Comparison of ENCODE assay signal across 15 cellular contexts in the genomic region with DNA sequence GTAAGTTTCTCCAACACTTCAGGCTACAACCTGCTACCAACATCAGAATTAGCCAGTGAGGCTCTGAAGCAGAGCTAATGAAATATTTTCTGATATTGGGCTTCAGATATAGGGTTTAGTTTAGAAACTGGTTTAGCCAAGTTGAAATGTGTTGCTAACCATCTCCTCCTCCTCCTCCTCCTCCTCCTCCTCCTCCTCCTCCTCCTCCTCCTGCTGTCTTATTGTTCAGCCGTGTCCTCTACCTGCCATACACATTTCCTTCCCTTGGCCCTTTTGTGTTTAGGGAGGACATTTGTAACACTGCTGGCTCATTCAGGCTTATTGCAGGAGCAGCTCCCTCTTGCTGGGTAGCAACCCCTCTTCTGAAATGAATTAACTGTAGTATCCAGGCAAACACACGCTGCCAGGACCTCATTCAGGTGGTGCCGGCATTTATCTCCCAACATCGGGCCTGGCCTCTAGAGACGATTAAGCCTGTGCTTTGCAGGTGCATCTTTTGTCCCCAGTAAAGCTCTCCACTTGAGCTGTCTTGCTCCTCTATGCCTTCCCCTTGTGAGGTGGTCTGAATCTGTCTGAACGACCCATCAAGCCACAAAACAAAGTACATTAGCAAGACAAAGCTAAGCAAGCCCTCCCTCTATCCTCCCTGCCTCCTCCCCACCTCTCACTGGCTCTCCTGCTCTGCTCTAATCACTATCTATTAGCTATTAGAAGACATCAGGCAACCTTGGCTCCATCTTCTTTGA.
DNase-seq lines count a peak whose midpoint lies in the region; ATAC-seq and TF ChIP-seq lines count a peak whose summit lies in the region.
"Had no signal": no experiment of that assay in that cellular context is flagged by ENCODE, and none has a peak within 500 bp of the region (broad histone marks: within the 10 kb centered on the region; RNA-seq: fewer than 3 reads in every experiment).

No MANE protein-coding gene starts in this region.

- H3K4me1 ChIP-seq in CD4-positive, alpha-beta memory T cell (ENCODE audit: insufficient read depth, low read length), result peaks cover 35% of the 10 kb centered on the region
- H3K4me1 ChIP-seq in Loucy (ENCODE audit: insufficient read depth, low read length, poor library complexity, severe bottlenecking), result peaks cover 17% of the 10 kb centered on the region
- H3K4me1 ChIP-seq: transverse colon had no signal

- intact Hi-C loops in CD4-positive, alpha-beta memory T cell (cut with micrococcal nuclease), result no loop called here

- no peaks in the 10 kb centered on the region for H3K9me3 ChIP-seq in CD4-positive, alpha-beta memory T cell (ENCODE audit: control insufficient read depth in 1 of 2, low read length in 2 of 2)
- H3K9me3 ChIP-seq in Loucy (ENCODE audit: insufficient read depth, low read depth, low read length) (no peaks in the 10 kb centered on the region), T-helper 17 cell (ENCODE audit: control insufficient read depth, low read length, poor library complexity, severe bottlenecking) (no peaks in the 10 kb centered on the region)
- H3K9me3 ChIP-seq: mucosa of descending colon, transverse colon had no signal

- peak overlapping the region; percentile 61 for H3K4me2 ChIP-seq in Loucy (ENCODE audit: low read depth, low read length, poor library complexity, severe bottlenecking)

- H3K9ac ChIP-seq in Loucy (ENCODE audit: low read depth, low read length, poor library complexity, severe bottlenecking), result no peak overlapping the region

- H3K9me2 ChIP-seq in Loucy (replicated peaks; ENCODE audit: low read depth, low read length), result no peaks in the 10 kb centered on the region

- CTCF ChIA-PET in CD4-positive, alpha-beta memory T cell (lab: Charles Lee; ENCODE audit: partially characterized antibody), result interaction anchor here (1.0 to 3.5 kb wide), 7 partner anchors 8 to 627 kb away, joined by 3 to 17 read pairs (median 4); no protein-coding TSS in a partner anchor

- no peak overlapping the region for H3K4me3 ChIP-seq in CD4-positive, alpha-beta memory T cell (ENCODE audit: low read length in 2 of 2)
- H3K4me3 ChIP-seq in Loucy (ENCODE audit: low read length, poor library complexity, severe bottlenecking), result peak overlapping the region; percentile 17
- H3K4me3 ChIP-seq: mucosa of descending colon, transverse colon had no signal

- POLR2A ChIA-PET in CD4-positive, alpha-beta memory T cell (lab: Charles Lee; ENCODE audit: partially characterized antibody), result interaction anchor here (0.7 to 2.1 kb wide), 4 partner anchors 15 to 459 kb away, joined by 3 to 8 read pairs (median 3); no protein-coding TSS in a partner anchor

- H3K4me1 Mint-ChIP-seq in CD4-positive, alpha-beta memory T cell, result peaks cover 45 to 64% (median 54%) of the 10 kb centered on the region in 4 donors
- H3K4me1 Mint-ChIP-seq in T-helper 17 cell, result peaks cover 43% of the 10 kb centered on the region

- H3K27ac Mint-ChIP-seq in CD4-positive, alpha-beta memory T cell, result peak overlapping the region; percentile 15 to 92 (median 71)
- H3K27ac Mint-ChIP-seq in T-helper 17 cell, result peak overlapping the region; percentile 82
- H3K27ac Mint-ChIP-seq: HFFc6 had no signal

- no peak overlapping the region for H3K27ac ChIP-seq in CD4-positive, alpha-beta memory T cell (ENCODE audit: low read depth, low read length)
- H3K27ac ChIP-seq: transverse colon had no signal

- no peak for TF ChIP-seq CTCF in Loucy (conservative IDR thresholded peaks at IDR 0.05; ENCODE audit: low read length)

- H3K4me3 Mint-ChIP-seq in CD4-positive, alpha-beta memory T cell, result peak overlapping the region in 3 of 8 donors; percentile 4 to 44 (median 32)
- H3K4me3 Mint-ChIP-seq in T-helper 17 cell, result peak overlapping the region; percentile 25
- H3K4me3 Mint-ChIP-seq: HFFc6 had no signal

- no peak overlapping the region for H2AFZ ChIP-seq in Loucy (ENCODE audit: low read length)

- H3K79me2 ChIP-seq in Loucy (ENCODE audit: insufficient read depth, low read length), result no peaks in the 10 kb centered on the region; the same call in 1 of the 2 replicates

- H3F3A ChIP-seq in Loucy (ENCODE audit: low read depth), result no peaks in the 10 kb centered on the region

- peaks cover 66 to 85% of the 10 kb centered on the region in 2 donors for H3K36me3 Mint-ChIP-seq in CD4-positive, alpha-beta memory T cell
- peaks cover 15% of the 10 kb centered on the region for H3K36me3 Mint-ChIP-seq in T-helper 17 cell (ENCODE audit: low read depth)

- H3K27me3 ChIP-seq in CD4-positive, alpha-beta memory T cell (ENCODE audit: insufficient read depth, low read length), result no peaks in the 10 kb centered on the region
- H3K27me3 ChIP-seq in Loucy (ENCODE audit: insufficient read depth, low read length, poor library complexity, severe bottlenecking), result no peaks in the 10 kb centered on the region
- H3K27me3 ChIP-seq: transverse colon had no signal

- H3K9me3 Mint-ChIP-seq in CD4-positive, alpha-beta memory T cell, result no peaks in the 10 kb centered on the region
- H3K9me3 Mint-ChIP-seq: HFFc6 had no signal

- peaks cover 67% of the 10 kb centered on the region for H3K36me3 ChIP-seq in CD4-positive, alpha-beta memory T cell (ENCODE audit: insufficient read depth, low read length)
- peaks cover 87% of the 10 kb centered on the region for H3K36me3 ChIP-seq in Loucy (ENCODE audit: insufficient read depth, low read length)
- H3K36me3 ChIP-seq: transverse colon had no signal

- no peak for ATAC-seq in T-helper 17 cell
- ATAC-seq: mucosa of descending colon had no signal

- H4K20me1 ChIP-seq in Loucy (ENCODE audit: insufficient read depth, low read length, poor library complexity, severe bottlenecking), result no peaks in the 10 kb centered on the region

- no peak for DNase-seq in CD4-positive, alpha-beta memory T cell
- DNase-seq in T-helper 17 cell (no peak), iPS-NIHi7 (ENCODE audit: extremely low spot score) (peak; percentile 51), cerebellum (ENCODE audit: low spot score) (no peak), NCI-H1694 treated with DMSO at 0.1 percent for 48 hours (lab: John Stamatoyannopoulos, UW) (no peak), COLO829 (ENCODE audit: low spot score) (no peak)
- no peak for DNase-seq in stimulated activated CD4-positive, alpha-beta T cell treated with anti-CD3 and anti-CD28 coated beads, Interleukin-4, amount 100 ng/mL, for 4 hours
- DNase-seq: activated effector memory CD4-positive, alpha-beta T cell treated with Interleukin-2 at 50 U/mL for 16 hours; foreskin melanocyte; HFFc6; mucosa of descending colon; NCI-H510A; T-helper 9 cell; transverse colon had no signal

- H3K27me3 Mint-ChIP-seq in CD4-positive, alpha-beta memory T cell, result no peaks in the 10 kb centered on the region
- H3K27me3 Mint-ChIP-seq in T-helper 17 cell, result no peaks in the 10 kb centered on the region
